In the genomic region with DNA sequence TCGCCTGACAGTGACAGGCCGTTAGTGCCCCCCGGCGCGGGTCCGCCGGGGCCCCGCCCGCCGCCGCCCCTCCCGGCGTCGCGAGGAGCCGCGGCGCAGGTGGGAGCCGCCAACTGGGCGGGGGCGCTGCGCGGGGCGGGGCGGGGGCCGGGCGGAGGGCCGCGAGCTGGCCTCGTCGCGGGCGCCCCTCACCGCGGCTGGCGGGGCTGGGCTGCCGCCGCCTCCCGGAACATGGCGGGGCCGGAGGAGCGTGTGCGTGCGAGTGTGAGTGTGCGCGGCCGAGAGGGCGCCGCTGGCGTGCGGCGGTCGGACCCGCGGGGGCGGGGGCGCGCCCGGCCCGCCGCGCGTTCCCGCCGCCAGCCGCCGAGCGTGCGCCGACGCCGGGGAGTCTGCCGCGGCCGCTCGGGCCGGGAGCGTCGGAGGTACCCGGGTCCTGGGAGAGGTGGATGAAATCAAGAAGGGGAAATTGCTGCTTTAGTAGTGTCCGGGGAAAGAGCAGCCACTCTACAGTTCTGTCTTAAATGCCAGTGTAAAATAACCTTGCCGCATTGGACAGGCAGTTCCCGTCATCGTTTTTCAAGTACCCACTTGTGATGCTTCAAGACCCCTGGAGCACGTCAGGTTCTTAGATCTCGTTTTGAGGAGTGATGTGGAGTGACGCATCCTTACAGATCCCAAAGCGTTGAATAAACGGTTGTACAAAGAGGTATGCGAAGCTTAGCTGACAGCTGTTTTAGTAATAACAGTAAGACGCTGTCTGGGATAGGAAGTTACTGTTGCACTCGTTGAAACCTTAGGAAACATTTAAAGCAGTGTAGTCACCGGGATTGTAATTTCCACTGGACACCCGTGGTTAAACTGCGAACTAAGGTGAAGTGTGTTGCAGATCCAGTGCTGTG, we compare ENCODE assay signal across 8 cellular contexts. TPM values are rescaled to one million over a fixed set of nuclear protein-coding genes. Genes with fewer than 3 reads are reported as not detected.
A peak's percentile ranks its signal among the peaks of the same experiment; 100 is the strongest.
DNase-seq lines count a peak whose midpoint lies in the region; ATAC-seq lines count a peak whose summit lies in the region.

No MANE protein-coding gene starts in this region.

- DNase-seq in Ammon's horn (ENCODE audit: low spot score) (peak; percentile 74), NCI-H524 treated with DMSO at 0.1 percent for 48 hours (lab: John Stamatoyannopoulos, UW) (peak; percentile 57), ecto neural progenitor cell (ENCODE audit: low spot score) (peak; percentile 79), lung microvascular endothelial cell (ENCODE audit: low read depth in 2 of 2) (peak; percentile 81 to 86)
- peak; percentile 61 to 65 for DNase-seq in activated CD4-positive, alpha-beta T cell treated with anti-CD3 and anti-CD28 coated beads, Interleukin-2, amount 50 U/mL, for 48 hours
- DNase-seq in stimulated activated CD8-positive, alpha-beta memory T cell treated with anti-CD3 and anti-CD28 coated beads, Interleukin-12 subunit alpha, Interleukin-12 subunit beta, amount 100 ng/mL, for 24 hours (ENCODE audit: extremely low read depth) = peak; percentile 32

- peak; percentile 22 for ATAC-seq in GM19043 (IDR thresholded peaks at IDR 0.05; ENCODE audit: low read depth, unreplicated experiment)
- peak; percentile 34 for ATAC-seq in HG03342 (IDR thresholded peaks at IDR 0.05; ENCODE audit: unreplicated experiment)

RNA-seq across cellular contexts. Expression of a gene that starts 0.8 kb away (rescaled TPM):
- 11.1 and 35.5 TPM in 2 replicates for total RNA-seq in lung microvascular endothelial cell

RNA-seq across cellular contexts. Expression of a gene that starts 34.9 kb away (rescaled TPM):
- 78.6 and 88.0 TPM in 2 replicates for total RNA-seq in lung microvascular endothelial cell

Comparison
In these comparisons a context has a peak if more than half of its experiments do, and no peak if none do; other contexts are left out.
1. Peak in every context shown above with its lines: DNase-seq and ATAC-seq.
2. DNase-seq: peak in every context shown above with its lines; median percentile 84 in lung microvascular endothelial cell; 79 in ecto neural progenitor cell; 74 in Ammon's horn; 63 in activated CD4-positive, alpha-beta T cell treated with anti-CD3 and anti-CD28 coated beads, Interleukin-2, amount 50 U/mL, for 48 hours; 57 in NCI-H524 treated with DMSO at 0.1 percent for 48 hours; 32 in stimulated activated CD8-positive, alpha-beta memory T cell treated with anti-CD3 and anti-CD28 coated beads, Interleukin-12 subunit alpha, Interleukin-12 subunit beta, amount 100 ng/mL, for 24 hours.